1 cellular context compared by ENCODE assay signal in genomic region chr12:95790912-95791849, GRCh38.
TF ChIP-seq lines count a peak whose summit lies in the region.

No MANE protein-coding gene starts in this region.

TF ChIP-seq in GM23338, 12 proteins besides CTCF, POLR2A, EP300 and RAD21 (continued from another document):
- no peak for TF ChIP-seq ETS1 (IDR thresholded peaks at IDR 0.05)
